In the genomic region with DNA sequence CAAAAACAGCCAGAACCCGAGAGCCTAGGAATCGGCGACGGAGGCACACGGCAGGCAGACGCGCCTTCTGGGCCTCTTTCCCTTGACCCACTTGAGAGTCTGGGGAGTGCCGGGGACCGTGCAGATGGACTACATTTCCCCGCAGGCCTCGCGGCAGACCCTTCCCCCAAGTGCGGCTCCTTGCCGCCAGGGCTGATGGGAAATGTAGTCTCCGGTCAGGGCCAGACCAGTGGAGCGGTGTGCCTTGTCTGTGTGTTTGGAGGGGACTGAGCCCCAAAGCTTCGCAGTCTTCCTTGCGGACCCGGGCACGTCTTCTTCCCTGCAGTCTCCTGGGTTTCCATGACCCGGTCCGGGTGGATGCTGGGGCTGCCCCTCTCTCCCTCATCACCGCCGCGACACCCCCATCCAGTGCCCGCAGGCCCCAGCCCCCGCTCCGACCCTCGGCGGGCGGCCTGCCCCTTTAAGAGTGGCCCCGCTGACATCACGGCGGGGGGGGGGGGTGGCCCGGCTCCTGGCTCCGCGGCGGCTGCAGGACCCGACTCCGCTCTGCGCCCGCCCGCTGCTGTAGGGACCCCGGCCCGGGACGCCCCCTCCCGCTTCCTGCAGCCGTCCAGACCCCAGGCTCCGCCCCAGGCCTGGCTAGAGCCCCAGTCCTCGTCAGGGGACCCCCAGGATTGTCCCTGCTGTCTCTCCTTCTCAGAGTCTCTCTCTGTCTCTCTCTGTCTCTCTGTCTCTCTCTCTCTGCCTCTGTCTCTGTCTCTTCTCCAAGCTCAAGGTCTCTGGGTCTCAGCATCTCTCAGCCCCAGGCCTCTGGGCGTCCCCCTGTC, we compare ENCODE assay signal across 9 cellular contexts. TPM values are rescaled to one million over a fixed set of nuclear protein-coding genes. Genes with fewer than 3 reads are reported as not detected.
A peak's percentile ranks its signal among the peaks of the same experiment; 100 is the strongest.
DNase-seq lines count a peak whose midpoint lies in the region; ATAC-seq and TF ChIP-seq lines count a peak whose summit lies in the region.
"Had no signal": no experiment of that assay in that cellular context is flagged by ENCODE, and none has a peak within 500 bp of the region (broad histone marks: within the 10 kb centered on the region; RNA-seq: fewer than 3 reads in every experiment).

No MANE protein-coding gene starts in this region.

- DNase-seq in EL (peak; percentile 51), NCI-H748 treated with DMSO at 0.1 percent for 48 hours (lab: John Stamatoyannopoulos, UW) (peak; percentile 41), pons (ENCODE audit: low spot score) (peak; percentile 78), DMS53 treated with DMSO at 0.1 percent for 48 hours (lab: John Stamatoyannopoulos, UW; ENCODE audit: unreplicated experiment) (no peak)
- peak; percentile 20 for DNase-seq in activated T-helper 9 cell treated with anti-CD3 and anti-CD28 coated beads, Interleukin-2, amount 50 U/mL, for 16 hours (ENCODE audit: low read depth)
- no peak for DNase-seq in effector CD4-positive, alpha-beta T cell

- no peaks in the 10 kb centered on the region for H3K9me3 ChIP-seq in gastroesophageal sphincter

- TF ChIP-seq POLR2A in gastroesophageal sphincter (IDR thresholded peaks at IDR 0.05) = no peak

- ATAC-seq in gastroesophageal sphincter = peak; percentile 32
- no peak for ATAC-seq in GM21737 (IDR thresholded peaks at IDR 0.05; ENCODE audit: unreplicated experiment)

- H3K4me3 ChIP-seq in gastroesophageal sphincter = peak overlapping the region in 1 of 2 donors; percentile 12

- no peak overlapping the region for H3K27ac ChIP-seq in gastroesophageal sphincter

- no peaks in the 10 kb centered on the region for H3K36me3 ChIP-seq in gastroesophageal sphincter

- TF ChIP-seq EP300 in gastroesophageal sphincter (IDR thresholded peaks at IDR 0.05) = no peak

- H3K27me3 ChIP-seq in gastroesophageal sphincter = peaks cover 97% of the 10 kb centered on the region

- WGBS in gastroesophageal sphincter (ENCODE audit: low coverage in 1 of 2), 2 donors = 1 to 2% methylated on average over 8 to 16 of the region's 51 CpGs

- no peak for TF ChIP-seq CTCF in gastroesophageal sphincter (IDR thresholded peaks at IDR 0.05)

- H3K4me1 ChIP-seq in gastroesophageal sphincter = peaks cover 0 to 34% (median 12%) of the 10 kb centered on the region in 3 donors

RNA-seq across cellular contexts. Expression of gene CACNG7, which starts 0.8 kb away (rescaled TPM):
- total RNA-seq in gastroesophageal sphincter = not detected
- total RNA-seq: liver had no signal

RNA-seq across cellular contexts. Expression of gene PRKCG, which starts 26.3 kb away (rescaled TPM):
- total RNA-seq in gastroesophageal sphincter = not detected

RNA-seq across cellular contexts. Expression of gene MYADM, which starts 40.6 kb away (rescaled TPM):
- 100 to 1,000 TPM; 103 to 355 (median 140) TPM for total RNA-seq in gastroesophageal sphincter

RNA-seq across cellular contexts. Expression of gene CACNG8, which starts 54.4 kb away (rescaled TPM):
- total RNA-seq in gastroesophageal sphincter = under 1 TPM in 2 of 4 donors, not detected in 2; 0.04 to 0.16 TPM
- total RNA-seq: liver had no signal

Comparison
In these comparisons a context has a peak if more than half of its experiments do, and no peak if none do; other contexts are left out.
1. DNase-seq: peak in EL (single experiment), NCI-H748 treated with DMSO at 0.1 percent for 48 hours (single experiment), activated T-helper 9 cell treated with anti-CD3 and anti-CD28 coated beads, Interleukin-2, amount 50 U/mL, for 16 hours (single experiment) and pons (single experiment); none in DMS53 treated with DMSO at 0.1 percent for 48 hours (single experiment) and effector CD4-positive, alpha-beta T cell (single experiment).